Comparison of ENCODE assay signal across 8 cellular contexts in genomic region chr6:27132532-27133280, GRCh38.
DNase-seq lines count a peak whose midpoint lies in the region; ATAC-seq and TF ChIP-seq lines count a peak whose summit lies in the region.

No MANE protein-coding gene starts in this region.

- no peaks in the 10 kb centered on the region for H3K9me3 ChIP-seq in CD4-positive, alpha-beta T cell (ENCODE audit: control insufficient read depth, low read length)

- POLR2A ChIA-PET in CD4-positive, alpha-beta T cell (lab: Charles Lee): interaction anchor here (0.6 to 5.9 kb wide), 64 partner anchors 14 to 1850 kb away, joined by 3 to 534 read pairs (median 7); partner anchors contain the start of genes HMGN4 and ZNF184
- POLR2A ChIA-PET in activated CD4-positive, alpha-beta memory T cell treated with anti-CD3 and anti-CD28 coated beads, Interleukin-2, amount 10 ng/mL, durations not matched to agents 7 days and 5 days (lab: Charles Lee): interaction anchor here (0.6 to 12.5 kb wide), 55 partner anchors 7 to 1789 kb away, joined by 3 to 971 read pairs (median 12); partner anchors contain the start of genes ZNF184 and ZSCAN31

- no peaks in the 10 kb centered on the region for H3K27me3 Mint-ChIP-seq in CD4-positive, alpha-beta T cell
- H3K27me3 Mint-ChIP-seq in activated CD4-positive, alpha-beta memory T cell treated with anti-CD3 and anti-CD28 coated beads, Interleukin-2, amount 10 ng/mL, durations not matched to agents 7 days and 5 days: no peaks in the 10 kb centered on the region
- no peaks in the 10 kb centered on the region for H3K27me3 Mint-ChIP-seq in effector memory CD8-positive, alpha-beta T cell

- H3K27ac ChIP-seq in CD4-positive, alpha-beta T cell (ENCODE audit: low read depth, low read length): peak overlapping the region; percentile 79

- H3K9me3 Mint-ChIP-seq in CD4-positive, alpha-beta T cell: no peaks in the 10 kb centered on the region
- no peaks in the 10 kb centered on the region for H3K9me3 Mint-ChIP-seq in activated CD4-positive, alpha-beta memory T cell treated with anti-CD3 and anti-CD28 coated beads, Interleukin-2, amount 10 ng/mL, durations not matched to agents 7 days and 5 days
- H3K9me3 Mint-ChIP-seq in effector memory CD8-positive, alpha-beta T cell: no peaks in the 10 kb centered on the region

- H3K27me3 ChIP-seq in CD4-positive, alpha-beta T cell (ENCODE audit: control insufficient read depth, insufficient read depth, low read length): no peaks in the 10 kb centered on the region

- no peak overlapping the region for H3K4me3 Mint-ChIP-seq in CD4-positive, alpha-beta T cell
- H3K4me3 Mint-ChIP-seq in activated CD4-positive, alpha-beta memory T cell treated with anti-CD3 and anti-CD28 coated beads, Interleukin-2, amount 10 ng/mL, durations not matched to agents 7 days and 5 days: no peak overlapping the region
- H3K4me3 Mint-ChIP-seq in effector memory CD8-positive, alpha-beta T cell: no peak overlapping the region

- H3K4me1 Mint-ChIP-seq in CD4-positive, alpha-beta T cell (ENCODE audit: low read depth): peaks cover 12% of the 10 kb centered on the region
- peaks cover 60% of the 10 kb centered on the region for H3K4me1 Mint-ChIP-seq in activated CD4-positive, alpha-beta memory T cell treated with anti-CD3 and anti-CD28 coated beads, Interleukin-2, amount 10 ng/mL, durations not matched to agents 7 days and 5 days
- peaks cover 0 to 9% of the 10 kb centered on the region in 2 donors for H3K4me1 Mint-ChIP-seq in effector memory CD8-positive, alpha-beta T cell (ENCODE audit: low read depth in 2 of 2)

- no peak for TF ChIP-seq CTCF in CD4-positive, alpha-beta T cell (IDR thresholded peaks at IDR 0.05)

- peak; percentile 80 to 89 (median 86) for DNase-seq in CD4-positive, alpha-beta T cell
- DNase-seq in NCI-H82 (lab: John Stamatoyannopoulos, UW): peak; percentile 97
- DNase-seq in activated CD4-positive, alpha-beta memory T cell treated with anti-CD3 and anti-CD28 coated beads, Interleukin-2, amount 10 ng/mL, durations not matched to agents 7 days and 5 days: peak; percentile 95
- peak; percentile 87 to 93 (median 87) for DNase-seq in effector memory CD8-positive, alpha-beta T cell
- peak; percentile 100 for DNase-seq in lung microvascular endothelial cell (ENCODE audit: low read depth in 2 of 2)
- peak; percentile 76 to 88 (median 77) for DNase-seq in stimulated activated CD4-positive, alpha-beta T cell treated with anti-CD3 and anti-CD28 coated beads, TNF-alpha, amount 100 ng/mL, for 48 hours (ENCODE audit: low read depth in 3 of 3)

- no peaks in the 10 kb centered on the region for H3K36me3 Mint-ChIP-seq in CD4-positive, alpha-beta T cell (ENCODE audit: low read depth)
- peaks cover 13% of the 10 kb centered on the region for H3K36me3 Mint-ChIP-seq in activated CD4-positive, alpha-beta memory T cell treated with anti-CD3 and anti-CD28 coated beads, Interleukin-2, amount 10 ng/mL, durations not matched to agents 7 days and 5 days (ENCODE audit: low read depth)
- peaks cover 3% of the 10 kb centered on the region for H3K36me3 Mint-ChIP-seq in effector memory CD8-positive, alpha-beta T cell (ENCODE audit: insufficient read depth)

- ATAC-seq in CD4-positive, alpha-beta T cell (ENCODE audit: poor library complexity): peak; percentile 79
- ATAC-seq in GM19455 (IDR thresholded peaks at IDR 0.05; ENCODE audit: unreplicated experiment): peak; percentile 77
- peak; percentile 43 for ATAC-seq in HG03575 (IDR thresholded peaks at IDR 0.05; ENCODE audit: extremely low read depth, insufficient number of reproducible peaks, low FRiP score, unreplicated experiment)
- peak; percentile 80 for ATAC-seq in effector memory CD8-positive, alpha-beta T cell (replicated peaks)

- intact Hi-C loops in CD4-positive, alpha-beta T cell (cut with DNase I, micrococcal nuclease): loop anchor here (1.0 to 10.0 kb wide), 19 partner anchors 13 to 1850 kb away; partner anchors contain the start of gene ABT1 (in 1 of the 2)

- CTCF ChIA-PET in CD4-positive, alpha-beta T cell (lab: Charles Lee): interaction anchor here (0.9 to 1.5 kb wide), 4 partner anchors 14 to 1029 kb away, joined by 3 read pairs; a partner anchor contains a TSS
- CTCF ChIA-PET in activated CD4-positive, alpha-beta memory T cell treated with anti-CD3 and anti-CD28 coated beads, Interleukin-2, amount 10 ng/mL, durations not matched to agents 7 days and 5 days (lab: Charles Lee): interaction anchor here (0.8 to 5.8 kb wide), 5 partner anchors 12 to 848 kb away, joined by 3 to 66 read pairs (median 4); partner anchors contain the start of gene ZNF184

- H3K27ac Mint-ChIP-seq in CD4-positive, alpha-beta T cell: no peak overlapping the region
- H3K27ac Mint-ChIP-seq in activated CD4-positive, alpha-beta memory T cell treated with anti-CD3 and anti-CD28 coated beads, Interleukin-2, amount 10 ng/mL, durations not matched to agents 7 days and 5 days: no peak overlapping the region
- H3K27ac Mint-ChIP-seq in effector memory CD8-positive, alpha-beta T cell: no peak overlapping the region

Comparison
In these comparisons a context has a peak if more than half of its experiments do, and no peak if none do; other contexts are left out.
1. Peak in every context shown above with its lines: DNase-seq, ATAC-seq and H3K27ac ChIP-seq.